8 cellular contexts compared by ENCODE assay signal in genomic region chr6:2970753-2971419, GRCh38. TPM values are rescaled to one million over a fixed set of nuclear protein-coding genes. Genes with fewer than 3 reads are reported as not detected.
DNase-seq lines count a peak whose midpoint lies in the region; ATAC-seq and TF ChIP-seq lines count a peak whose summit lies in the region.

No MANE protein-coding gene starts in this region.

- intact Hi-C loops in Panc1 (cut with micrococcal nuclease; ENCODE audit: unreplicated experiment), result no loop called here
- intact Hi-C loops in naive thymus-derived CD4-positive, alpha-beta T cell (cut with micrococcal nuclease), result loop anchor here (1.0 to 2.0 kb wide), 6 partner anchors 14 to 39 kb away; no protein-coding TSS in a partner anchor

- DNase-seq in Panc1 (ENCODE audit: low read depth, low spot score) (no peak), fibroblast of pulmonary artery (ENCODE audit: low read depth) (peak; percentile 49), superior temporal gyrus (ENCODE audit: extremely low spot score) (peak; percentile 61), GOT3 (lab: John Stamatoyannopoulos, UW) (no peak)
- peak; percentile 83 for DNase-seq in activated effector memory CD4-positive, alpha-beta T cell treated with anti-CD3 and anti-CD28 coated beads, Interleukin-2, amount 50 U/mL, for 16 hours
- DNase-seq in naive thymus-derived CD4-positive, alpha-beta T cell, result peak; percentile 16 to 64 (median 33)

- H3K27me3 Mint-ChIP-seq in naive thymus-derived CD4-positive, alpha-beta T cell, result peaks cover 0 to 62% (median 0%) of the 10 kb centered on the region in 5 donors

- H3K4me1 Mint-ChIP-seq in naive thymus-derived CD4-positive, alpha-beta T cell, result peaks cover 14 to 69% (median 55%) of the 10 kb centered on the region in 7 donors

- no peaks in the 10 kb centered on the region for H3K27me3 ChIP-seq in Panc1 (ENCODE audit: control insufficient read depth, insufficient read depth, low read length)
- H3K27me3 ChIP-seq in naive thymus-derived CD4-positive, alpha-beta T cell (ENCODE audit: control insufficient read depth in 2 of 2, insufficient read depth in 2 of 2, low read length in 2 of 2), result no peaks in the 10 kb centered on the region

- in situ Hi-C loops in Panc1 (cut with HindIII; ENCODE audit: low pct_unique_long_range_greater_than_20kb, low sequenced_read_pairs), result no loop called here

- H3K27ac Mint-ChIP-seq in naive thymus-derived CD4-positive, alpha-beta T cell, result peak overlapping the region; percentile 48 to 94 (median 90)

- H3K4me3 Mint-ChIP-seq in naive thymus-derived CD4-positive, alpha-beta T cell, result peak overlapping the region; percentile 83 to 94 (median 91)

- peak overlapping the region; percentile 58 to 59 for H3K4me3 ChIP-seq in Panc1 (ENCODE audit: low read depth in 2 of 2, low read length in 2 of 2)
- peak overlapping the region; percentile 63 for H3K4me3 ChIP-seq in fibroblast of pulmonary artery (replicated peaks; ENCODE audit: low read depth, low read length)
- H3K4me3 ChIP-seq in naive thymus-derived CD4-positive, alpha-beta T cell (ENCODE audit: low read length), result peak overlapping the region; percentile 66

- POLR2A ChIA-PET in Panc1 (lab: Charles Lee), result interaction anchor here (0.7 to 1.2 kb wide), 2 partner anchors 9 to 20 kb away, joined by 6 to 15 read pairs; no protein-coding TSS in a partner anchor
- POLR2A ChIA-PET in naive thymus-derived CD4-positive, alpha-beta T cell (lab: Charles Lee), result interaction anchor here (1.0 to 2.0 kb wide), 8 partner anchors 10 to 129 kb away, joined by 3 to 33 read pairs (median 6); partner anchors contain the start of gene SERPINB9

- peak overlapping the region; percentile 82 for H3K27ac ChIP-seq in Panc1 (ENCODE audit: low read length)
- H3K27ac ChIP-seq in naive thymus-derived CD4-positive, alpha-beta T cell (ENCODE audit: low read depth, low read length), result peak overlapping the region; percentile 72

- H3K9me3 Mint-ChIP-seq in naive thymus-derived CD4-positive, alpha-beta T cell, result peaks cover 0 to 7% (median 0%) of the 10 kb centered on the region in 11 donors

- CTCF ChIA-PET in Panc1 (lab: Charles Lee), result no interaction called here
- CTCF ChIA-PET in naive thymus-derived CD4-positive, alpha-beta T cell (lab: Charles Lee), result interaction anchor here (0.8 kb wide), 1 partner anchor 38 kb away, joined by 3 read pairs; no protein-coding TSS in a partner anchor

- ATAC-seq in GM19035 (IDR thresholded peaks at IDR 0.05; ENCODE audit: unreplicated experiment) (peak; percentile 68), Panc1 (peak; percentile 92), GM21786 (IDR thresholded peaks at IDR 0.05; ENCODE audit: unreplicated experiment) (no peak)
- peak; percentile 82 for ATAC-seq in naive thymus-derived CD4-positive, alpha-beta T cell

- peaks cover 0 to 3% (median 0%) of the 10 kb centered on the region in 5 donors for H3K36me3 Mint-ChIP-seq in naive thymus-derived CD4-positive, alpha-beta T cell

- no peaks in the 10 kb centered on the region for H3K36me3 ChIP-seq in Panc1 (ENCODE audit: control insufficient read depth, insufficient read depth, low read length)
- H3K36me3 ChIP-seq in naive thymus-derived CD4-positive, alpha-beta T cell (ENCODE audit: control insufficient read depth in 2 of 3, insufficient read depth in 3 of 3, low read length in 3 of 3), result no peaks in the 10 kb centered on the region

- BruUV-seq in Panc1 (replicated peaks; lab: Mats Ljungman, UMichigan), result no TSS peak

- no peaks in the 10 kb centered on the region for H3K9me3 ChIP-seq in Panc1 (ENCODE audit: control insufficient read depth, insufficient read depth, low read depth, low read length)
- no peaks in the 10 kb centered on the region for H3K9me3 ChIP-seq in naive thymus-derived CD4-positive, alpha-beta T cell (ENCODE audit: control insufficient read depth in 2 of 3, low read length in 3 of 3)

- peaks cover 17% of the 10 kb centered on the region for H3K4me1 ChIP-seq in Panc1 (ENCODE audit: control insufficient read depth, insufficient read depth, low read length)
- peaks cover 7 to 15% of the 10 kb centered on the region in 2 donors for H3K4me1 ChIP-seq in naive thymus-derived CD4-positive, alpha-beta T cell (ENCODE audit: control insufficient read depth in 2 of 2, insufficient read depth in 2 of 2, low read length in 2 of 2)

- TF ChIP-seq CTCF in Panc1 (IDR thresholded peaks at IDR 0.05), result no peak
- TF ChIP-seq CTCF in fibroblast of pulmonary artery (IDR thresholded peaks at IDR 0.05; ENCODE audit: low read length, missing control alignments), result no peak

RNA-seq across cellular contexts. Expression of gene SERPINB6, which starts 0.5 kb away (rescaled TPM):
- 131 TPM for total RNA-seq in Panc1 (2021; ENCODE audit: unreplicated experiment)
- polyA plus RNA-seq in Panc1 (2012; ENCODE audit: insufficient read length), result 155 TPM
- total RNA-seq in naive thymus-derived CD4-positive, alpha-beta T cell, result 10 to 100 TPM; 19.7 to 60.5 (median 56.4) TPM
- polyA plus RNA-seq in naive thymus-derived CD4-positive, alpha-beta T cell, result 10 to 100 TPM; 77.9 to 94.2 TPM

RNA-seq across cellular contexts. Expression of gene NQO2, which starts 28.8 kb away (rescaled TPM):
- 45.7 TPM for total RNA-seq in Panc1 (2021; ENCODE audit: unreplicated experiment)
- polyA plus RNA-seq in Panc1 (2012; ENCODE audit: insufficient read length), result 49.3 TPM
- 10 to 100 TPM in 4 of 5 experiments, 1 to 10 TPM in 1; 8.1 to 34.6 (median 22.6) TPM for total RNA-seq in naive thymus-derived CD4-positive, alpha-beta T cell
- polyA plus RNA-seq in naive thymus-derived CD4-positive, alpha-beta T cell, result 10 to 100 TPM; 44.4 to 52.0 TPM

Comparison
In these comparisons a context has a peak if more than half of its experiments do, and no peak if none do; other contexts are left out.
1. DNase-seq: peak in activated effector memory CD4-positive, alpha-beta T cell treated with anti-CD3 and anti-CD28 coated beads, Interleukin-2, amount 50 U/mL, for 16 hours (single experiment), fibroblast of pulmonary artery (single experiment), naive thymus-derived CD4-positive, alpha-beta T cell (9 of 9) and superior temporal gyrus (single experiment); none in Panc1 (single experiment) and GOT3 (single experiment).
2. Peak in every context shown above with its lines, with median percentiles within 50 percentile points of each other: H3K4me3 ChIP-seq.